ENCODE assay signal across 14 cellular contexts in genomic region chr1:94951509-94952208, GRCh38.
"Had no signal": no experiment of that assay in that cellular context is flagged by ENCODE, and none has a peak within 500 bp of the region (broad histone marks: within the 10 kb centered on the region; RNA-seq: fewer than 3 reads in every experiment).

No MANE protein-coding gene starts in this region.

- H3K27me3 ChIP-seq: ascending aorta, cardiac muscle cell, upper lobe of right lung had no signal

- H3K4me3 Mint-ChIP-seq: activated CD4-positive, alpha-beta memory T cell treated with anti-CD3 and anti-CD28 coated beads, Interleukin-2, amount 10 ng/mL, durations not matched to agents 7 days and 5 days; activated CD4-positive, alpha-beta T cell treated with anti-CD3 and anti-CD28 coated beads for 36 hours; activated naive CD8-positive, alpha-beta T cell treated with anti-CD3 and anti-CD28 coated beads, Interleukin-2, amount 10 ng/mL, durations not matched to agents 7 days and 5 days; nephron had no signal

- H3K4me1 ChIP-seq: prostate gland had no signal

- DNase-seq: activated CD4-positive, alpha-beta memory T cell treated with anti-CD3 and anti-CD28 coated beads, Interleukin-2, amount 10 ng/mL, durations not matched to agents 7 days and 5 days; activated CD4-positive, alpha-beta T cell treated with anti-CD3 and anti-CD28 coated beads for 36 hours; activated naive CD8-positive, alpha-beta T cell treated with anti-CD3 and anti-CD28 coated beads, Interleukin-2, amount 10 ng/mL, durations not matched to agents 7 days and 5 days; effector CD8-positive, alpha-beta T cell; left colon; stimulated activated CD4-positive, alpha-beta T cell treated with anti-CD3 and anti-CD28 coated beads, Interleukin-2, amount 100 ng/mL, for 48 hours; stimulated activated naive CD4-positive, alpha-beta T cell treated with Interleukin-2 at 50 U/mL for 16 hours; T-helper 1 cell; upper lobe of right lung; WERI-Rb-1 had no signal

- H3K27ac ChIP-seq: ascending aorta, cardiac muscle cell, prostate gland, upper lobe of right lung, WERI-Rb-1 had no signal

- ATAC-seq: activated CD4-positive, alpha-beta T cell treated with anti-CD3 and anti-CD28 coated beads for 36 hours; upper lobe of right lung had no signal

- H3K27ac Mint-ChIP-seq: activated CD4-positive, alpha-beta memory T cell treated with anti-CD3 and anti-CD28 coated beads, Interleukin-2, amount 10 ng/mL, durations not matched to agents 7 days and 5 days; activated CD4-positive, alpha-beta T cell treated with anti-CD3 and anti-CD28 coated beads for 36 hours; activated naive CD8-positive, alpha-beta T cell treated with anti-CD3 and anti-CD28 coated beads, Interleukin-2, amount 10 ng/mL, durations not matched to agents 7 days and 5 days had no signal

- H3K9me3 Mint-ChIP-seq: activated CD4-positive, alpha-beta memory T cell treated with anti-CD3 and anti-CD28 coated beads, Interleukin-2, amount 10 ng/mL, durations not matched to agents 7 days and 5 days; nephron had no signal

- H3K4me1 Mint-ChIP-seq: activated CD4-positive, alpha-beta memory T cell treated with anti-CD3 and anti-CD28 coated beads, Interleukin-2, amount 10 ng/mL, durations not matched to agents 7 days and 5 days; activated CD4-positive, alpha-beta T cell treated with anti-CD3 and anti-CD28 coated beads for 36 hours; activated naive CD8-positive, alpha-beta T cell treated with anti-CD3 and anti-CD28 coated beads, Interleukin-2, amount 10 ng/mL, durations not matched to agents 7 days and 5 days had no signal

- H3K27me3 Mint-ChIP-seq: activated CD4-positive, alpha-beta memory T cell treated with anti-CD3 and anti-CD28 coated beads, Interleukin-2, amount 10 ng/mL, durations not matched to agents 7 days and 5 days; activated CD4-positive, alpha-beta T cell treated with anti-CD3 and anti-CD28 coated beads for 36 hours; activated naive CD8-positive, alpha-beta T cell treated with anti-CD3 and anti-CD28 coated beads, Interleukin-2, amount 10 ng/mL, durations not matched to agents 7 days and 5 days had no signal

- H3K4me3 ChIP-seq: ascending aorta, cardiac muscle cell, prostate gland, upper lobe of right lung had no signal
